Comparison of ENCODE assay signal across 10 cellular contexts in genomic region chr2:8004250-8004681, GRCh38.
DNase-seq lines count a peak whose midpoint lies in the region; ATAC-seq, FAIRE-seq and TF ChIP-seq lines count a peak whose summit lies in the region.
"Had no signal": no experiment of that assay in that cellular context is flagged by ENCODE, and none has a peak within 500 bp of the region (broad histone marks: within the 10 kb centered on the region; RNA-seq: fewer than 3 reads in every experiment).

No MANE protein-coding gene starts in this region.

- H3K9ac ChIP-seq in IMR-90 (ENCODE audit: low read depth, low read length) (no peak overlapping the region), K562 (ENCODE audit: insufficient read depth in 1 of 2, low read depth in 2 of 2, low read length in 2 of 2) (peak overlapping the region in 1 of 2 experiments; percentile 42; a peak in 2 of 4 replicates)

- no peak overlapping the region for H3K56ac ChIP-seq in IMR-90 (ENCODE audit: extremely low read depth, insufficient read depth, low read length)

- CTCF ChIA-PET in IMR-90 (lab: Yijun Ruan, JAX) (interaction anchor here (0.6 kb wide), 1 partner anchor 590 kb away, joined by 3 read pairs; no protein-coding TSS in a partner anchor), K562 (lab: Yijun Ruan, JAX; ENCODE audit: low intra/inter-chr PET ratio) (no interaction called here), HEK293T (lab: Yijun Ruan, JAX) (no interaction called here)

- H3K9me3 ChIP-seq in IMR-90 (ENCODE audit: control insufficient read depth, insufficient read depth, low read length) (no peaks in the 10 kb centered on the region), K562 (replicated peaks; ENCODE audit: control insufficient read depth, insufficient read depth, low read depth, low read length) (no peaks in the 10 kb centered on the region), lung (ENCODE audit: control insufficient read depth in 2 of 2, insufficient read depth in 1 of 2, low read length in 1 of 2) (no peaks in the 10 kb centered on the region)

- in situ Hi-C loops in IMR-90 (cut with MboI; ENCODE audit: low sequenced_read_pairs) (loop anchor here (10.0 kb wide), 1 partner anchor 681 kb away; the partner anchor contains the start of gene ID2), K562 (cut with MboI) (loop anchor here (25.0 kb wide), 1 partner anchor 683 kb away; the partner anchor contains the start of gene ID2)

- dilution Hi-C loops in IMR-90 (cut with HindIII; ENCODE audit: low sequenced_read_pairs, unreplicated experiment) = no loop called here

- H3K79me1 ChIP-seq in IMR-90 (ENCODE audit: low read depth in 1 of 2, low read length in 2 of 2) = no peaks in the 10 kb centered on the region

- no TSS peak for BruUV-seq in IMR-90 (replicated peaks; lab: Mats Ljungman, UMichigan)
- BruUV-seq in K562 (replicated peaks; lab: Mats Ljungman, UMichigan) = no TSS peak

- no peak overlapping the region for H2BK15ac ChIP-seq in IMR-90 (ENCODE audit: low read depth, low read length)

- no peak overlapping the region for H3K4me3 ChIP-seq in IMR-90 (ENCODE audit: insufficient read depth, low read depth, low read length)
- H3K4me3 ChIP-seq in K562 = no peak overlapping the region
- no peak overlapping the region for H3K4me3 ChIP-seq in lung

- H2BK20ac ChIP-seq in IMR-90 (ENCODE audit: low read depth, low read length) = no peak overlapping the region

- TF ChIP-seq RAD21 in IMR-90 (IDR thresholded peaks at IDR 0.05; ENCODE audit: low read length) (no peak), K562 (CRISPR knock-in tag; conservative IDR thresholded peaks at IDR 0.05 in 1 of 2, IDR thresholded peaks at IDR 0.05 in 1 of 2) (no peak; a peak in 1 of 4 replicates)

- no peak overlapping the region for H3K4ac ChIP-seq in IMR-90 (ENCODE audit: low read depth, low read length)

- peak; percentile 90 for FAIRE-seq in K562 (lab: Jason Lieb, UNC)

- TF ChIP-seq CTCF in IMR-90 (conservative IDR thresholded peaks at IDR 0.05; ENCODE audit: low read depth, low read length) (no peak), K562 (IDR thresholded peaks at IDR 0.05 in 2 of 3, conservative IDR thresholded peaks at IDR 0.05 in 1 of 3; ENCODE audit: insufficient read depth in 2 of 3, low read depth in 1 of 3, low read length in 3 of 3) (no peak), lung (IDR thresholded peaks at IDR 0.05; ENCODE audit: control extremely low read depth, extremely low read depth) (no peak)

- TF ChIP-seq POLR2A in IMR-90 (IDR thresholded peaks at IDR 0.05; ENCODE audit: low read depth, low read length) = no peak
- no peak for TF ChIP-seq POLR2A in K562 (conservative IDR thresholded peaks at IDR 0.05)

- no peak overlapping the region for H4K5ac ChIP-seq in IMR-90 (ENCODE audit: low read depth, low read length)

- POLR2A ChIA-PET in IMR-90 (lab: Charles Lee; ENCODE audit: unreplicated experiment) (no interaction called here), K562 (lab: Yijun Ruan, JAX) (interaction anchor here (0.6 kb wide), 1 partner anchor 241 kb away, joined by 4 read pairs; no protein-coding TSS in a partner anchor), HEK293T (lab: Yijun Ruan, JAX) (no interaction called here)

- no peak overlapping the region for H2AFZ ChIP-seq in IMR-90 (replicated peaks; ENCODE audit: low read length, poor library complexity)
- peak overlapping the region; percentile 61 for H2AFZ ChIP-seq in K562 (ENCODE audit: low read depth, low read length)

- H2BK120ac ChIP-seq in IMR-90 (ENCODE audit: low read depth, low read length) = no peak overlapping the region

- H3K27ac ChIP-seq in IMR-90 (ENCODE audit: insufficient read depth, low read length) = no peak overlapping the region
- H3K27ac ChIP-seq in K562 (ENCODE audit: extremely low read depth, low read depth, low read length) = peak overlapping the region; percentile 58
- peak overlapping the region in 1 of 2 donors; percentile 55 for H3K27ac ChIP-seq in lung (ENCODE audit: low read depth in 1 of 2, low read length in 1 of 2)

- H3K4me1 ChIP-seq in IMR-90 (ENCODE audit: control insufficient read depth, insufficient read depth, low read length) (peaks cover 4% of the 10 kb centered on the region; the same call in 1 of the 2 replicates), K562 (replicated peaks in 1 of 2; ENCODE audit: control insufficient read depth in 2 of 2, insufficient read depth in 2 of 2, low read length in 2 of 2) (peaks cover 9 to 22% of the 10 kb centered on the region in 2 experiments; a peak in 4 of 5 replicates), lung (ENCODE audit: control insufficient read depth in 2 of 2, insufficient read depth in 2 of 2, low read length in 2 of 2) (peaks cover 0 to 7% of the 10 kb centered on the region in 2 donors)

- H3K9me1 ChIP-seq in IMR-90 (ENCODE audit: insufficient read depth, low read length) = peaks cover 7% of the 10 kb centered on the region
- H3K9me1 ChIP-seq in K562 (ENCODE audit: control insufficient read depth, insufficient read depth, low read length) = no peaks in the 10 kb centered on the region

- H4K20me1 ChIP-seq in IMR-90 (ENCODE audit: insufficient read depth, low read length) (no peaks in the 10 kb centered on the region), K562 (replicated peaks; ENCODE audit: control insufficient read depth, insufficient read depth, low read length) (no peaks in the 10 kb centered on the region)

- no peak overlapping the region for H4K91ac ChIP-seq in IMR-90 (ENCODE audit: insufficient read depth, low read depth, low read length)

- no CpG with 5 or more reads among the region's 4 CpGs for WGBS in IMR-90 (ENCODE audit: extremely low coverage in 2 of 2, insufficient read length in 1 of 2), 2 experiments
- WGBS in K562 (ENCODE audit: insufficient coverage, low coverage, missing lambda C conversion rate) = 2% methylated on average over 4 of the region's 4 CpGs
- 14 to 18% methylated on average over 4 of the region's 4 CpGs for WGBS in lung, 2 donors

- peak overlapping the region; percentile 38 for H2BK5ac ChIP-seq in IMR-90 (ENCODE audit: low read depth, low read length, poor library complexity, severe bottlenecking)

- H3K36me3 ChIP-seq in IMR-90 (ENCODE audit: control insufficient read depth, insufficient read depth, low read length) (no peaks in the 10 kb centered on the region), K562 (ENCODE audit: control insufficient read depth, insufficient read depth, low read length) (no peaks in the 10 kb centered on the region), lung (ENCODE audit: control insufficient read depth in 2 of 2, insufficient read depth in 2 of 2, low read length in 2 of 2) (no peaks in the 10 kb centered on the region)

- H3K14ac ChIP-seq in IMR-90 (replicated peaks; ENCODE audit: low read depth, low read length) = no peak overlapping the region

- DNase-seq in A172 (ENCODE audit: low spot score) = peak; percentile 74
- peak; percentile 93 for DNase-seq in IMR-90
- peak; percentile 80 to 93 (median 86) for DNase-seq in K562 (ENCODE audit: extremely low read depth in 1 of 4, low spot score in 3 of 4)
- DNase-seq in lung (ENCODE audit: low spot score) = no peak
- no peak for DNase-seq in HEK293T (ENCODE audit: extremely low spot score)
- no peak for DNase-seq in activated CD8-positive, alpha-beta memory T cell treated with anti-CD3 and anti-CD28 coated beads, Interleukin-2, amount 50 U/mL, for 4 hours
- DNase-seq in NCI-H524 (lab: John Stamatoyannopoulos, UW) = no peak
- DNase-seq in NCI-H1105 treated with DMSO at 0.1 percent for 48 hours (lab: John Stamatoyannopoulos, UW) = no peak
- DNase-seq: activated CD4-positive, alpha-beta T cell treated with anti-CD3 and anti-CD28 coated beads, Interleukin-2, amount 50 U/mL, for 4 hours; DND-41 had no signal

- H4K8ac ChIP-seq in IMR-90 (ENCODE audit: low read depth in 2 of 2, low read length in 2 of 2) = no peak overlapping the region

- H3K4me2 ChIP-seq in IMR-90 (ENCODE audit: low read depth, low read length) (peak overlapping the region; percentile 24), K562 (ENCODE audit: insufficient read depth, low read length) (peak overlapping the region; percentile 72; the same call in 1 of the 2 replicates)

- no peak overlapping the region for H2AK9ac ChIP-seq in IMR-90 (replicated peaks; ENCODE audit: low read depth, low read length, poor library complexity)

- peak; percentile 65 for ATAC-seq in IMR-90 (ENCODE audit: low read depth)
- ATAC-seq in K562 = peak; percentile 82
- peak; percentile 58 for ATAC-seq in lung (ENCODE audit: insufficient read depth, low FRiP score)

- TF ChIP-seq EP300 in K562 (IDR thresholded peaks at IDR 0.05; ENCODE audit: low read length) = peak; percentile 96

- H2AK5ac ChIP-seq in IMR-90 (ENCODE audit: low read depth, low read length) = no peak overlapping the region

- no peaks in the 10 kb centered on the region for H3K27me3 ChIP-seq in IMR-90 (ENCODE audit: control insufficient read depth, insufficient read depth, low read length)
- no peaks in the 10 kb centered on the region for H3K27me3 ChIP-seq in K562 (ENCODE audit: control insufficient read depth in 2 of 2, insufficient read depth in 2 of 2, low read length in 2 of 2)
- H3K27me3 ChIP-seq in lung (ENCODE audit: control insufficient read depth, insufficient read depth) = no peaks in the 10 kb centered on the region

- intact Hi-C loops in IMR-90 (cut with micrococcal nuclease) = loop anchor here (5.0 to 10.0 kb wide), 2 partner anchors 678 to 761 kb away; partner anchors contain the start of gene ID2
- intact Hi-C loops in K562 (cut with micrococcal nuclease) = loop anchor here (5.0 kb wide), 1 partner anchor 678 kb away; the partner anchor contains the start of gene ID2

- H3K18ac ChIP-seq in IMR-90 (ENCODE audit: low read depth, low read length) = no peak overlapping the region

- H3K79me2 ChIP-seq in K562 (ENCODE audit: control insufficient read depth, insufficient read depth, low read length) = no peaks in the 10 kb centered on the region

- H3K23ac ChIP-seq in IMR-90 (ENCODE audit: low read depth, low read length) = no peak overlapping the region

TF ChIP-seq in IMR-90, 13 proteins besides CTCF, POLR2A, EP300 and RAD21:
- TF ChIP-seq NFE2L2 (IDR thresholded peaks at IDR 0.05; ENCODE audit: low read depth, low read length) = no peak
- peak; percentile 94 for TF ChIP-seq CEBPB (IDR thresholded peaks at IDR 0.05; ENCODE audit: low read depth, low read length)
- peak; percentile 93 for TF ChIP-seq FOS (IDR thresholded peaks at IDR 0.05; ENCODE audit: low read depth, low read length)

TF ChIP-seq in K562, 482 proteins besides CTCF, POLR2A, EP300 and RAD21 (continues in another document):
- TF ChIP-seq ZNF274 (IDR thresholded peaks at IDR 0.05; ENCODE audit: borderline replicate concordance, low read depth, low read length) (no peak), CSDE1 (IDR thresholded peaks at IDR 0.05) (peak in 1 of 2 experiments; percentile 72; a peak in 1 of 4 replicates), ZFPM2 (CRISPR knock-in tag; IDR thresholded peaks at IDR 0.05) (no peak), KAT7 (CRISPR knock-in tag; IDR thresholded peaks at IDR 0.05; ENCODE audit: borderline replicate concordance) (no peak)

TF ChIP-seq in HEK293T, 16 proteins besides CTCF, POLR2A, EP300 and RAD21 (continues in another document):
- TF ChIP-seq HDGF (IDR thresholded peaks at IDR 0.05; ENCODE audit: borderline replicate concordance) = no peak
- TF ChIP-seq FOXM1 (IDR thresholded peaks at IDR 0.05; ENCODE audit: borderline replicate concordance) = no peak
- no peak for TF ChIP-seq NFRKB (IDR thresholded peaks at IDR 0.05)
- no peak for TF ChIP-seq ARNT (IDR thresholded peaks at IDR 0.05)
- no peak for TF ChIP-seq CTBP1 (IDR thresholded peaks at IDR 0.05; ENCODE audit: borderline replicate concordance)
- TF ChIP-seq ZNF384 (IDR thresholded peaks at IDR 0.05) = no peak
- no peak for TF ChIP-seq SUZ12 (IDR thresholded peaks at IDR 0.05)

Comparison
In these comparisons a context has a peak if more than half of its experiments do, and no peak if none do; other contexts are left out.
1. DNase-seq: peak in A172 (single experiment), IMR-90 (single experiment) and K562 (4 of 4); none in lung (single experiment), HEK293T (single experiment), activated CD8-positive, alpha-beta memory T cell treated with anti-CD3 and anti-CD28 coated beads, Interleukin-2, amount 50 U/mL, for 4 hours (single experiment), NCI-H524 (0 of 2) and NCI-H1105 treated with DMSO at 0.1 percent for 48 hours (single experiment).
2. Peak in every context shown above with its lines, with median percentiles within 50 percentile points of each other: ATAC-seq.